In the genomic region with DNA sequence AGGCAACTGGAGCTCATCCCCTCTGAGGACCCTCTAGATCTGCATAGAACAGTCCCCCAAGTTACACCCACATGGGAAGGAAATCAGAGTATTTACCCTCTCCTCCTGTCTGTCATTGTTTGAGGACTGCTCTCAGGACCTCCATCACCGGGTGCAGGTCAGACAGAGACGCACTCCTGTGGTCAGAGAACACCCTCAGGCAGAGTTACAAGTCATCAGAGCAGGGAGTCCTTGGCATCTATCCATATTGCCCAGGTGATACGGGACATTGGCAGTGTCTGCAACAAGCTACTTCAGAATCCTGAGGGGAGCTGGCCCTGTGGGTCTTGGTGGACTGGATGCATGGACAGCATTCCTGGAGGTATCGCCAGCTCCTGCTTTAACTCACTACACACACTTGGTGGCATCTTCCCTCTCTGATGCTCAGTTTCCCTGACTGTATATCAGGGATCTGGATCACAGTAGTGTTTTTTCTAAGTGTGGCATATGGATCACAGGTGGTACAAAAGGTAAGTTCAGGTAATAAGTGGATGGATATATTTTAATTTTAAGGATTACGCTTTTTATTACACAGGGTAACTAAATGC, we compare ENCODE assay signal across 1 cellular context.
TF ChIP-seq lines count a peak whose summit lies in the region.

No MANE protein-coding gene starts in this region.

TF ChIP-seq in A549, 52 proteins besides CTCF, POLR2A, EP300 and RAD21 (continued from another document):
- TF ChIP-seq, protein P1, sequence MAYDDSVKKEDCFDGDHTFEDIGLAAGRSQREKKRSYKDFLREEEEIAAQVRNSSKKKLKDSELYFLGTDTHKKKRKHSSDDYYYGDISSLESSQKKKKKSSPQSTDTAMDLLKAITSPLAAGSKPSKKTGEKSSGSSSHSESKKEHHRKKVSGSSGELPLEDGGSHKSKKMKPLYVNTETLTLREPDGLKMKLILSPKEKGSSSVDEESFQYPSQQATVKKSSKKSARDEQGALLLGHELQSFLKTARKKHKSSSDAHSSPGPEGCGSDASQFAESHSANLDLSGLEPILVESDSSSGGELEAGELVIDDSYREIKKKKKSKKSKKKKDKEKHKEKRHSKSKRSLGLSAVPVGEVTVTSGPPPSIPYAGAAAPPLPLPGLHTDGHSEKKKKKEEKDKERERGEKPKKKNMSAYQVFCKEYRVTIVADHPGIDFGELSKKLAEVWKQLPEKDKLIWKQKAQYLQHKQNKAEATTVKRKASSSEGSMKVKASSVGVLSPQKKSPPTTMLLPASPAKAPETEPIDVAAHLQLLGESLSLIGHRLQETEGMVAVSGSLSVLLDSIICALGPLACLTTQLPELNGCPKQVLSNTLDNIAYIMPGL (CRISPR knock-in tag; IDR thresholded peaks at IDR 0.05; ENCODE audit: borderline replicate concordance) = no peak
- TF ChIP-seq, protein P2, sequence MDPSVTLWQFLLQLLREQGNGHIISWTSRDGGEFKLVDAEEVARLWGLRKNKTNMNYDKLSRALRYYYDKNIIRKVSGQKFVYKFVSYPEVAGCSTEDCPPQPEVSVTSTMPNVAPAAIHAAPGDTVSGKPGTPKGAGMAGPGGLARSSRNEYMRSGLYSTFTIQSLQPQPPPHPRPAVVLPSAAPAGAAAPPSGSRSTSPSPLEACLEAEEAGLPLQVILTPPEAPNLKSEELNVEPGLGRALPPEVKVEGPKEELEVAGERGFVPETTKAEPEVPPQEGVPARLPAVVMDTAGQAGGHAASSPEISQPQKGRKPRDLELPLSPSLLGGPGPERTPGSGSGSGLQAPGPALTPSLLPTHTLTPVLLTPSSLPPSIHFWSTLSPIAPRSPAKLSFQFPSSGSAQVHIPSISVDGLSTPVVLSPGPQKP (IDR thresholded peaks at IDR 0.05; ENCODE audit: low read depth, low read length) = no peak
- TF ChIP-seq HOXB13 (CRISPR knock-in tag; IDR thresholded peaks at IDR 0.05; ENCODE audit: low read depth) (no peak), ZSCAN20 (CRISPR knock-in tag; IDR thresholded peaks at IDR 0.05) (no peak)
